In the genomic region with DNA sequence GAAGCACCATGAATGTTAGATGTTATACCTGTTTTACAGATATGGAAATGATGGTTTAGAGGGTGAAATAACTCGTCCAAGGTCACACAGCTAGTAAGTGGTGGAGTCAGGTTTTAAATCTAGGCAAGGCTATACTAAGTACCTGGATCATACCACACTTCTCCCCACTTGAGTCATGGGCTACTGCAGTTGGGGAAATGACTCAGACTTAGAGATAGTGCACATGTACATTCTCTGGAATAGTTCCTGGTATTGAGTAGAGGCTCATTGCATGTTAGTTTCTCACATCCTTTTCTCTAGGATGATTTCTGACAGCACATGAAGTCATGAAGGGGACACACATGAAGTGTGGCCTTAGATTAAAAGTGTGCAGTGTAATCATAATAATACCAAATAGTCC, we compare ENCODE assay signal across 8 cellular contexts.
DNase-seq lines count a peak whose midpoint lies in the region; ATAC-seq, FAIRE-seq and TF ChIP-seq lines count a peak whose summit lies in the region.

No MANE protein-coding gene starts in this region.

- TF ChIP-seq POLR2A in body of pancreas (IDR thresholded peaks at IDR 0.05): no peak

- peak; percentile 43 for FAIRE-seq in bronchial epithelial cell (lab: Jason Lieb, UNC)

- no peak overlapping the region for H3K27ac ChIP-seq in body of pancreas

- H3K4me3 ChIP-seq in GM06990 (replicated peaks; ENCODE audit: low read depth, low read length) (no peak overlapping the region), bronchial epithelial cell (ENCODE audit: low read depth, low read length) (no peak overlapping the region), body of pancreas (no peak overlapping the region)

- TF ChIP-seq CTCF in GM06990 (IDR thresholded peaks at IDR 0.05; ENCODE audit: insufficient read depth, low read length, poor library complexity, severe bottlenecking) (no peak), GM20000 (IDR thresholded peaks at IDR 0.05; ENCODE audit: extremely low read depth, missing control alignments) (no peak), bronchial epithelial cell (IDR thresholded peaks at IDR 0.05; ENCODE audit: insufficient read depth, low read length, severe bottlenecking) (no peak), body of pancreas (IDR thresholded peaks at IDR 0.05) (no peak)

- H3K36me3 ChIP-seq in GM06990 (ENCODE audit: control insufficient read depth, insufficient read depth, low read length) (no peaks in the 10 kb centered on the region), bronchial epithelial cell (ENCODE audit: control insufficient read depth, insufficient read depth, low read length) (no peaks in the 10 kb centered on the region), body of pancreas (replicated peaks in 1 of 2; ENCODE audit: insufficient read depth in 1 of 2, low read depth in 2 of 2) (no peaks in the 10 kb centered on the region)

- peak; percentile 90 for ATAC-seq in HG03469 (IDR thresholded peaks at IDR 0.05; ENCODE audit: unreplicated experiment)
- ATAC-seq in body of pancreas: no peak

- peak; percentile 78 for DNase-seq in GM06990 (ENCODE audit: extremely low read depth, insufficient read length)
- DNase-seq in GM20000 (ENCODE audit: low spot score): peak; percentile 45
- DNase-seq in bronchial epithelial cell (ENCODE audit: low read depth): peak; percentile 95
- DNase-seq in ecto neural progenitor cell (ENCODE audit: low spot score): no peak
- DNase-seq in body of pancreas: no peak
- DNase-seq in OCI-M2 (lab: John Stamatoyannopoulos, UW; ENCODE audit: unreplicated experiment): no peak
- DNase-seq in NCI-H1436 (lab: John Stamatoyannopoulos, UW): no peak

- no peaks in the 10 kb centered on the region for H3K9me3 ChIP-seq in body of pancreas

- no peaks in the 10 kb centered on the region for H3K4me1 ChIP-seq in body of pancreas

- H3K27me3 ChIP-seq in GM06990 (replicated peaks; ENCODE audit: control insufficient read depth, insufficient read depth, low read length) (no peaks in the 10 kb centered on the region), bronchial epithelial cell (ENCODE audit: control insufficient read depth, insufficient read depth, low read length) (no peaks in the 10 kb centered on the region), body of pancreas (no peaks in the 10 kb centered on the region)

- intact Hi-C loops in body of pancreas (cut with DNase I): no loop called here

- WGBS in body of pancreas, 2 donors: 24 to 30% methylated on average over 1 of the region's 1 CpG

Comparison
In these comparisons a context has a peak if more than half of its experiments do, and no peak if none do; other contexts are left out.
1. DNase-seq: peak in GM06990 (single experiment), GM20000 (single experiment) and bronchial epithelial cell (single experiment); none in ecto neural progenitor cell (single experiment), body of pancreas (0 of 4), OCI-M2 (single experiment) and NCI-H1436 (single experiment).